ENCODE assay signal across 22 cellular contexts in genomic region chr3:151314132-151314531, GRCh38. TPM values are rescaled to one million over a fixed set of nuclear protein-coding genes. Genes with fewer than 3 reads are reported as not detected.
DNase-seq lines count a peak whose midpoint lies in the region; ATAC-seq and TF ChIP-seq lines count a peak whose summit lies in the region.
"Had no signal": no experiment of that assay in that cellular context is flagged by ENCODE, and none has a peak within 500 bp of the region (broad histone marks: within the 10 kb centered on the region; RNA-seq: fewer than 3 reads in every experiment).

No MANE protein-coding gene starts in this region.

- H3K9me3 ChIP-seq in smooth muscle cell (replicated peaks; ENCODE audit: low read depth), result no peaks in the 10 kb centered on the region
- H3K9me3 ChIP-seq: BLaER1 treated with 17β-estradiol and CSF1 and Interleukin-3, amounts not matched to agents 10 nM and 100 nM had no signal

- peak overlapping the region; percentile 43 for H3K4me3 ChIP-seq in smooth muscle cell
- H3K4me3 ChIP-seq: BLaER1 treated with 17β-estradiol and CSF1 and Interleukin-3, amounts not matched to agents 10 nM and 100 nM; GM23338 had no signal

- no peaks in the 10 kb centered on the region for H3K36me3 Mint-ChIP-seq in activated T-helper 17 cell treated with anti-CD3 and anti-CD28 coated beads, Interleukin-2, amount 50 U/mL, for 72 hours (ENCODE audit: low read depth)
- no peaks in the 10 kb centered on the region for H3K36me3 Mint-ChIP-seq in Calu3 (ENCODE audit: insufficient read depth, unreplicated experiment)
- H3K36me3 Mint-ChIP-seq in activated CD8-positive, alpha-beta T cell treated with anti-CD3 and anti-CD28 coated beads, Interleukin-2, amount 10 ng/mL, durations not matched to agents 7 days and 5 days (ENCODE audit: low read depth), result no peaks in the 10 kb centered on the region
- no peaks in the 10 kb centered on the region for H3K36me3 Mint-ChIP-seq in WTC11
- H3K36me3 Mint-ChIP-seq: CD8-positive, alpha-beta T cell; IgD-negative memory B cell had no signal

- no peak overlapping the region for H3K9ac ChIP-seq in smooth muscle cell (ENCODE audit: low read depth)
- H3K9ac ChIP-seq: BLaER1 treated with 17β-estradiol and CSF1 and Interleukin-3, amounts not matched to agents 10 nM and 100 nM had no signal

- no peak for DNase-seq in epithelial cell of prostate (ENCODE audit: low read depth, low spot score)
- DNase-seq in smooth muscle cell (lab: John Stamatoyannopoulos, UW; ENCODE audit: unreplicated experiment), result no peak
- no peak for DNase-seq in Calu3
- DNase-seq in activated CD8-positive, alpha-beta T cell treated with anti-CD3 and anti-CD28 coated beads, Interleukin-2, amount 10 ng/mL, durations not matched to agents 7 days and 5 days, result no peak
- DNase-seq in WTC11 (ENCODE audit: low spot score), result no peak
- DNase-seq: CD8-positive, alpha-beta T cell; DMS53; EL; NCI-H1105 treated with DMSO at 0.1 percent for 48 hours; NCI-H1694 treated with DMSO at 0.1 percent for 48 hours; NCI-H748 treated with DMSO at 0.1 percent for 48 hours; NK-92 treated with Interleukin-12 subunit alpha and Interleukin-12 subunit beta, amount 100 ng/mL, for 24 hours; SHP77 treated with DMSO at 0.1 percent for 48 hours had no signal

- no peaks in the 10 kb centered on the region for H3K36me3 ChIP-seq in smooth muscle cell (ENCODE audit: low read depth)
- H3K36me3 ChIP-seq: BLaER1 treated with 17β-estradiol and CSF1 and Interleukin-3, amounts not matched to agents 10 nM and 100 nM had no signal

- H3K4me2 ChIP-seq in smooth muscle cell, result peak overlapping the region; percentile 69
- H3K4me2 ChIP-seq: BLaER1 treated with 17β-estradiol and CSF1 and Interleukin-3, amounts not matched to agents 10 nM and 100 nM; GM23338 had no signal

- H3K4me3 Mint-ChIP-seq in activated T-helper 17 cell treated with anti-CD3 and anti-CD28 coated beads, Interleukin-2, amount 50 U/mL, for 72 hours, result peak overlapping the region; percentile 75
- H3K4me3 Mint-ChIP-seq in Calu3 (ENCODE audit: low read depth, unreplicated experiment) (no peak overlapping the region), WTC11 (no peak overlapping the region)
- no peak overlapping the region for H3K4me3 Mint-ChIP-seq in activated CD8-positive, alpha-beta T cell treated with anti-CD3 and anti-CD28 coated beads, Interleukin-2, amount 10 ng/mL, durations not matched to agents 7 days and 5 days
- H3K4me3 Mint-ChIP-seq: CD8-positive, alpha-beta T cell; GM23338; IgD-negative memory B cell had no signal

- H4K20me1 ChIP-seq in smooth muscle cell (ENCODE audit: low read depth), result no peaks in the 10 kb centered on the region
- H4K20me1 ChIP-seq: BLaER1 treated with 17β-estradiol and CSF1 and Interleukin-3, amounts not matched to agents 10 nM and 100 nM had no signal

- H3K27ac ChIP-seq in epithelial cell of prostate, result peak overlapping the region; percentile 96
- H3K27ac ChIP-seq in smooth muscle cell (ENCODE audit: low read depth), result peak overlapping the region; percentile 97
- H3K27ac ChIP-seq: BLaER1 treated with 17β-estradiol and CSF1 and Interleukin-3, amounts not matched to agents 10 nM and 100 nM had no signal

- H3K27me3 Mint-ChIP-seq in activated T-helper 17 cell treated with anti-CD3 and anti-CD28 coated beads, Interleukin-2, amount 50 U/mL, for 72 hours, result no peaks in the 10 kb centered on the region
- H3K27me3 Mint-ChIP-seq in Calu3 (ENCODE audit: unreplicated experiment) (no peaks in the 10 kb centered on the region), WTC11 (ENCODE audit: low read depth) (no peaks in the 10 kb centered on the region)
- no peaks in the 10 kb centered on the region for H3K27me3 Mint-ChIP-seq in activated CD8-positive, alpha-beta T cell treated with anti-CD3 and anti-CD28 coated beads, Interleukin-2, amount 10 ng/mL, durations not matched to agents 7 days and 5 days (ENCODE audit: low read depth)

- POLR2A ChIA-PET in activated CD8-positive, alpha-beta T cell treated with anti-CD3 and anti-CD28 coated beads, Interleukin-2, amount 10 ng/mL, durations not matched to agents 7 days and 5 days (lab: Charles Lee), result no interaction called here
- POLR2A ChIA-PET in WTC11 (lab: Charles Lee), result no interaction called here

- H3K27me3 ChIP-seq in smooth muscle cell (ENCODE audit: low read depth), result no peaks in the 10 kb centered on the region
- H3K27me3 ChIP-seq: BLaER1 treated with 17β-estradiol and CSF1 and Interleukin-3, amounts not matched to agents 10 nM and 100 nM had no signal

- no peak overlapping the region for H3K27ac Mint-ChIP-seq in activated T-helper 17 cell treated with anti-CD3 and anti-CD28 coated beads, Interleukin-2, amount 50 U/mL, for 72 hours
- H3K27ac Mint-ChIP-seq in Calu3 (ENCODE audit: unreplicated experiment) (no peak overlapping the region), WTC11 (no peak overlapping the region)
- H3K27ac Mint-ChIP-seq in activated CD8-positive, alpha-beta T cell treated with anti-CD3 and anti-CD28 coated beads, Interleukin-2, amount 10 ng/mL, durations not matched to agents 7 days and 5 days, result no peak overlapping the region
- H3K27ac Mint-ChIP-seq: CD8-positive, alpha-beta T cell; IgD-negative memory B cell had no signal

- H3K4me1 ChIP-seq in smooth muscle cell (ENCODE audit: low read depth), result peaks cover 30% of the 10 kb centered on the region

- peaks cover 9% of the 10 kb centered on the region for H3F3A ChIP-seq in smooth muscle cell (ENCODE audit: low read depth)

- H3K9me3 Mint-ChIP-seq in activated T-helper 17 cell treated with anti-CD3 and anti-CD28 coated beads, Interleukin-2, amount 50 U/mL, for 72 hours, result no peaks in the 10 kb centered on the region
- H3K9me3 Mint-ChIP-seq in Calu3 (ENCODE audit: low read depth, unreplicated experiment), result no peaks in the 10 kb centered on the region
- H3K9me3 Mint-ChIP-seq in activated CD8-positive, alpha-beta T cell treated with anti-CD3 and anti-CD28 coated beads, Interleukin-2, amount 10 ng/mL, durations not matched to agents 7 days and 5 days (ENCODE audit: insufficient read depth), result no peaks in the 10 kb centered on the region
- no peaks in the 10 kb centered on the region for H3K9me3 Mint-ChIP-seq in WTC11
- H3K9me3 Mint-ChIP-seq: CD8-positive, alpha-beta T cell; GM23338 had no signal

- no TSS peak for BruUV-seq in Calu3 (replicated peaks; lab: Mats Ljungman, UMichigan)

- intact Hi-C loops in Calu3 (cut with micrococcal nuclease; ENCODE audit: unreplicated experiment), result no loop called here

- 93% methylated on average over 2 of the region's 2 CpGs for WGBS in smooth muscle cell (ENCODE audit: low lambda C conversion rate)

- no peak for TF ChIP-seq RAD21 in Ishikawa (IDR thresholded peaks at IDR 0.05; ENCODE audit: low read depth)

- no peak for TF ChIP-seq CTCF in smooth muscle cell (IDR thresholded peaks at IDR 0.05; ENCODE audit: borderline replicate concordance, insufficient read depth, poor library complexity, severe bottlenecking)
- no peak for TF ChIP-seq CTCF in Calu3 (IDR thresholded peaks at IDR 0.05; ENCODE audit: unreplicated experiment)
- no peak for TF ChIP-seq CTCF in WTC11 (IDR thresholded peaks at IDR 0.05)

- no peak for ATAC-seq in activated T-helper 17 cell treated with anti-CD3 and anti-CD28 coated beads, Interleukin-2, amount 50 U/mL, for 72 hours (replicated peaks)
- no peak for ATAC-seq in activated CD8-positive, alpha-beta T cell treated with anti-CD3 and anti-CD28 coated beads, Interleukin-2, amount 10 ng/mL, durations not matched to agents 7 days and 5 days
- ATAC-seq in WTC11, result no peak
- ATAC-seq: CD8-positive, alpha-beta T cell; GM23338; SK-N-SH treated with all-trans-retinoic acid at 6 μM for 48 hours had no signal

- H2AFZ ChIP-seq in smooth muscle cell (ENCODE audit: low read depth), result no peak overlapping the region
- H2AFZ ChIP-seq: GM23338 had no signal

- CTCF ChIA-PET in Calu3 (lab: Charles Lee) (interaction anchor here (0.9 kb wide), 1 partner anchor 9 kb away, joined by 4 read pairs; no protein-coding TSS in a partner anchor), WTC11 (lab: Charles Lee) (interaction anchor here (0.7 kb wide), 1 partner anchor 8 kb away, joined by 4 read pairs; no protein-coding TSS in a partner anchor)
- CTCF ChIA-PET in activated CD8-positive, alpha-beta T cell treated with anti-CD3 and anti-CD28 coated beads, Interleukin-2, amount 10 ng/mL, durations not matched to agents 7 days and 5 days (lab: Charles Lee), result interaction anchor here (0.6 to 1.0 kb wide), 2 partner anchors 14 to 78 kb away, joined by 4 read pairs; no protein-coding TSS in a partner anchor

- no peaks in the 10 kb centered on the region for H3K79me2 ChIP-seq in smooth muscle cell (ENCODE audit: low read depth)

- no peak for TF ChIP-seq EP300 in Ishikawa (IDR thresholded peaks at IDR 0.05; ENCODE audit: borderline replicate concordance)

- no peaks in the 10 kb centered on the region for H3K4me1 Mint-ChIP-seq in activated T-helper 17 cell treated with anti-CD3 and anti-CD28 coated beads, Interleukin-2, amount 50 U/mL, for 72 hours
- H3K4me1 Mint-ChIP-seq in Calu3 (ENCODE audit: low read depth, unreplicated experiment) (peaks cover 30% of the 10 kb centered on the region), WTC11 (peaks cover 59% of the 10 kb centered on the region)
- H3K4me1 Mint-ChIP-seq in activated CD8-positive, alpha-beta T cell treated with anti-CD3 and anti-CD28 coated beads, Interleukin-2, amount 10 ng/mL, durations not matched to agents 7 days and 5 days (ENCODE audit: low read depth), result peaks cover 5% of the 10 kb centered on the region
- H3K4me1 Mint-ChIP-seq: IgD-negative memory B cell had no signal

TF ChIP-seq in WTC11, 78 proteins besides CTCF, POLR2A, EP300 and RAD21 (continues in another document):
- no peak for TF ChIP-seq NR3C1 (CRISPR knock-in tag; conservative IDR thresholded peaks at IDR 0.05; ENCODE audit: low read depth)

RNA-seq across cellular contexts. Expression of gene GPR87, which starts 2.5 kb away (rescaled TPM):
- 1 to 10 TPM; 3.2 to 5.0 TPM for total RNA-seq in activated T-helper 17 cell treated with anti-CD3 and anti-CD28 coated beads, Interleukin-2, amount 50 U/mL, for 72 hours
- total RNA-seq in smooth muscle cell (24.0 and 27.1 TPM in 2 replicates), Calu3 (2022) (1.2 and 1.5 TPM in 2 replicates), WTC11 (2021) (0.16 TPM in 1 of 3 replicates, not detected in the others)
- polyA plus RNA-seq in smooth muscle cell, result 5.1 and 25.4 TPM in 2 replicates
- not detected for total RNA-seq in activated CD8-positive, alpha-beta T cell treated with anti-CD3 and anti-CD28 coated beads, Interleukin-2, amount 10 ng/mL, durations not matched to agents 7 days and 5 days
- total RNA-seq: CD8-positive, alpha-beta T cell; GM23338; LHCN-M2; NCI-H460 had no signal
- polyA plus RNA-seq: IgD-negative memory B cell had no signal

RNA-seq across cellular contexts. Expression of gene P2RY13, which starts 15.2 kb away (rescaled TPM):
- total RNA-seq in activated T-helper 17 cell treated with anti-CD3 and anti-CD28 coated beads, Interleukin-2, amount 50 U/mL, for 72 hours, result not detected
- total RNA-seq in smooth muscle cell (not detected in 2 replicates), Calu3 (2022) (not detected in 2 replicates), WTC11 (2021) (not detected in 3 replicates)
- not detected in 2 replicates for polyA plus RNA-seq in smooth muscle cell
- not detected for total RNA-seq in activated CD8-positive, alpha-beta T cell treated with anti-CD3 and anti-CD28 coated beads, Interleukin-2, amount 10 ng/mL, durations not matched to agents 7 days and 5 days
- total RNA-seq: CD8-positive, alpha-beta T cell; GM23338; HT-29; LHCN-M2; NCI-H460 had no signal

RNA-seq across cellular contexts. Expression of gene P2RY14, which starts 35.8 kb away (rescaled TPM):
- total RNA-seq in activated T-helper 17 cell treated with anti-CD3 and anti-CD28 coated beads, Interleukin-2, amount 50 U/mL, for 72 hours, result 1 to 10 TPM in 1 of 2 donors, under 1 TPM in 1; 0.90 to 1.3 TPM
- not detected in 2 replicates for total RNA-seq in smooth muscle cell
- not detected in 2 replicates for polyA plus RNA-seq in smooth muscle cell
- total RNA-seq in Calu3 (2022), result not detected in 2 replicates
- under 1 TPM; 0.60 to 0.63 TPM for total RNA-seq in activated CD8-positive, alpha-beta T cell treated with anti-CD3 and anti-CD28 coated beads, Interleukin-2, amount 10 ng/mL, durations not matched to agents 7 days and 5 days
- 0.07 TPM in 1 of 3 replicates, not detected in the others for total RNA-seq in WTC11 (2021)
- total RNA-seq: GM23338, HT-29, LHCN-M2, NCI-H460 had no signal
